17 cellular contexts compared by ENCODE assay signal in genomic region chr5:83095163-83095972, GRCh38.
"Had no signal": no experiment of that assay in that cellular context is flagged by ENCODE, and none has a peak within 500 bp of the region (broad histone marks: within the 10 kb centered on the region; RNA-seq: fewer than 3 reads in every experiment).

No MANE protein-coding gene starts in this region.

- H3K9me3 ChIP-seq: neutrophil, prostate gland had no signal

- H3K27ac Mint-ChIP-seq: activated CD4-positive, alpha-beta T cell treated with anti-CD3 and anti-CD28 coated beads for 36 hours; activated CD8-positive, alpha-beta T cell treated with anti-CD3 and anti-CD28 coated beads for 36 hours; activated T-cell treated with anti-CD3 and anti-CD28 coated beads, Interleukin-2, amount 50 U/mL, for 72 hours; naive B cell had no signal

- H3K4me3 Mint-ChIP-seq: activated CD4-positive, alpha-beta T cell treated with anti-CD3 and anti-CD28 coated beads for 36 hours; activated CD8-positive, alpha-beta T cell treated with anti-CD3 and anti-CD28 coated beads for 36 hours; activated T-cell treated with anti-CD3 and anti-CD28 coated beads, Interleukin-2, amount 50 U/mL, for 72 hours; naive B cell had no signal

- H3K27ac ChIP-seq: gastroesophageal sphincter, neutrophil, prostate gland, right lobe of liver, WERI-Rb-1 had no signal

- DNase-seq: activated CD4-positive, alpha-beta T cell treated with anti-CD3 and anti-CD28 coated beads for 36 hours; activated CD8-positive, alpha-beta memory T cell treated with anti-CD3 and anti-CD28 coated beads, Interleukin-2, amount 50 U/mL, for 4 hours; activated CD8-positive, alpha-beta T cell treated with anti-CD3 and anti-CD28 coated beads for 36 hours; activated T-cell treated with anti-CD3 and anti-CD28 coated beads, Interleukin-2, amount 50 U/mL, for 72 hours; cortex of kidney; effector CD8-positive, alpha-beta T cell; kidney; midbrain; naive B cell; right lobe of liver; stimulated activated CD4-positive, alpha-beta T cell treated with anti-CD3 and anti-CD28 coated beads, Interleukin-12 subunit alpha, Interleukin-12 subunit beta, amount 100 ng/mL, for 4 hours; stimulated activated naive CD4-positive, alpha-beta T cell; T-helper 1 cell; WERI-Rb-1 had no signal

- ATAC-seq: activated CD4-positive, alpha-beta T cell treated with anti-CD3 and anti-CD28 coated beads for 36 hours; activated CD8-positive, alpha-beta T cell treated with anti-CD3 and anti-CD28 coated beads for 36 hours; activated T-cell treated with anti-CD3 and anti-CD28 coated beads, Interleukin-2, amount 50 U/mL, for 72 hours; gastroesophageal sphincter had no signal

- H3K4me1 ChIP-seq: gastroesophageal sphincter, prostate gland, right lobe of liver had no signal

- H3K4me3 ChIP-seq: gastroesophageal sphincter, prostate gland, right lobe of liver had no signal

- FAIRE-seq: kidney had no signal

- H3K27me3 Mint-ChIP-seq: activated CD4-positive, alpha-beta T cell treated with anti-CD3 and anti-CD28 coated beads for 36 hours; activated CD8-positive, alpha-beta T cell treated with anti-CD3 and anti-CD28 coated beads for 36 hours; naive B cell had no signal

- H3K36me3 ChIP-seq: gastroesophageal sphincter, neutrophil, prostate gland, right lobe of liver, WERI-Rb-1 had no signal

- H3K27me3 ChIP-seq: gastroesophageal sphincter, neutrophil, right lobe of liver had no signal
